In the genomic region with DNA sequence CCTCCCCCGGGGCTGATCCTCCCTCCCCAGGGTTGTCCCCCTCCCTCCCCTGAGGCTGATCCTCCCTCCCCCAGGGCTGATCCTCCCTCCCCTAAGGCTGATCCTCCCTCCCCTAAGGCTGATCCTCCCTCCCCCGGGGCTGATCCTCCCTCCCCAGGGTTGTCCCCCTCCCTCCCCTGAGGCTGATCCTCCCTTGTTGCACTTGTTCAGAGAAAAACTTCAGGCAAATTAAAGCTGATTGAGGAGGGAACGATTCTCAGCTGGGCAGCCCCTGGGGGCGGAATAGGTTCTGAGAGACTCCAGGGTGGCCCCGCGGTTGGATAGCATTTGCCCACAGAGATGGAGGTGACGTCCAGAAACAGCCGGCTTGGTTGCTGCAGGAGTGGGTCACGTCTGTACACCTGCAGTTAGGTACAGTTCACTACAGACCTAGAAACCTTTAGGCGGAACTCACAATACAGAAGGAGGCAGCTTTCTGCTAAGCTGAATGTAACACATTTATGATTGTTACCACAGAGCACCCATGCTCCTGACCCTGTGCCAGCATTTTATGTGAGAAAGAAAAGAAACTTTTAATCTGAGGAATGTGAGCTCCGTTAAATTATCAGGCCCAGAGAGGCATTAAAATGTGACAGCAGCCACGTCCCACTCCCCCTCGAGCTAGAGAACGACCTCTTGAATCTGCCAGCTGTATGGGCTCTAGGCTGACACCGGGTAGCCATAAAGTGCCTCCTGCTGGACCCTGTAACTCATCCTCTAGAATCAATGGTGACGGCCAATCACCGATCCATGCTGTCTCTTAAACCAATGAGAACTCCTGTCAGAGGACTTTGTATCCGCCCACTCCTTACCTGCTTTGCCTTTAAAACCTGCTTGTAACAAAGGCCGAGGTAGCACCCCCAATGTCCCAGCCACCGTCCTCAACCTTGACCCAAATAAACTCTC, we compare ENCODE assay signal across 21 cellular contexts.
A peak's percentile ranks its signal among the peaks of the same experiment; 100 is the strongest.
DNase-seq lines count a peak whose midpoint lies in the region; ATAC-seq and TF ChIP-seq lines count a peak whose summit lies in the region.
"Had no signal": no experiment of that assay in that cellular context is flagged by ENCODE, and none has a peak within 500 bp of the region (broad histone marks: within the 10 kb centered on the region; RNA-seq: fewer than 3 reads in every experiment).

No MANE protein-coding gene starts in this region.

- H3K27me3 ChIP-seq in vagina (no peaks in the 10 kb centered on the region), gastrocnemius medialis (peaks cover 52 to 76% (median 57%) of the 10 kb centered on the region in 3 donors)
- H3K27me3 ChIP-seq: cardiac muscle cell had no signal

- H3K27ac ChIP-seq in vagina: peak overlapping the region; percentile 75
- no peak overlapping the region for H3K27ac ChIP-seq in gastrocnemius medialis
- H3K27ac ChIP-seq: cardiac muscle cell, epithelial cell of prostate had no signal

- peaks cover 28% of the 10 kb centered on the region for H3K4me1 ChIP-seq in vagina
- no peaks in the 10 kb centered on the region for H3K4me1 ChIP-seq in gastrocnemius medialis
- H3K4me1 ChIP-seq: prostate gland had no signal

- peak overlapping the region in 1 of 2 donors; percentile 20 for H3K27ac Mint-ChIP-seq in stimulated activated naive CD8-positive, alpha-beta T cell treated with anti-CD3 and anti-CD28 coated beads, Interleukin-15, amount 100 ng/mL, for 72 hours
- H3K27ac Mint-ChIP-seq: CD4-positive, CD25-positive, alpha-beta regulatory T cell; mesothelial cell of epicardium had no signal

- TF ChIP-seq CTCF in fibroblast of villous mesenchyme (IDR thresholded peaks at IDR 0.05; ENCODE audit: insufficient read depth, low read depth, low read length) (no peak), vagina (IDR thresholded peaks at IDR 0.05) (no peak), gastrocnemius medialis (IDR thresholded peaks at IDR 0.05 in 4 of 5, conservative IDR thresholded peaks at IDR 0.05 in 1 of 5) (no peak)

- DNase-seq in stimulated activated naive CD8-positive, alpha-beta T cell treated with anti-CD3 and anti-CD28 coated beads, Interleukin-15, amount 100 ng/mL, for 72 hours: no peak
- no peak for DNase-seq in stimulated activated naive CD8-positive, alpha-beta T cell treated with anti-CD3 and anti-CD28 coated beads, Interleukin-15, Interleukin-2, amounts not matched to agents 100 U/mL and 50 U/mL, for 24 hours
- DNase-seq in NCI-H345 treated with DMSO at 0.1 percent for 48 hours (lab: John Stamatoyannopoulos, UW; ENCODE audit: unreplicated experiment): peak; percentile 77
- DNase-seq in fibroblast of villous mesenchyme (ENCODE audit: low read depth): peak; percentile 79
- no peak for DNase-seq in vagina (ENCODE audit: extremely low spot score in 2 of 2)
- no peak for DNase-seq in NCI-H2171 treated with DMSO at 0.1 percent for 48 hours (lab: John Stamatoyannopoulos, UW)
- DNase-seq in gastrocnemius medialis: no peak
- DNase-seq: ACHN; amniotic stem cell; CD4-positive, CD25-positive, alpha-beta regulatory T cell; foreskin melanocyte; Karpas-422; NCI-H226; stimulated activated CD4-positive, alpha-beta T cell treated with anti-CD3 and anti-CD28 coated beads, Interleukin-4, amount 100 ng/mL, for 4 hours had no signal

- peak; percentile 36 for ATAC-seq in stimulated activated naive CD8-positive, alpha-beta T cell treated with anti-CD3 and anti-CD28 coated beads, Interleukin-15, amount 100 ng/mL, for 72 hours
- ATAC-seq in stimulated activated naive CD8-positive, alpha-beta T cell treated with anti-CD3 and anti-CD28 coated beads, Interleukin-15, Interleukin-2, amounts not matched to agents 100 U/mL and 50 U/mL, for 24 hours: no peak
- ATAC-seq in gastrocnemius medialis (no peak), HG03457 (IDR thresholded peaks at IDR 0.05; ENCODE audit: unreplicated experiment) (no peak)
- ATAC-seq: left lobe of liver had no signal

- TF ChIP-seq POLR2A in vagina (IDR thresholded peaks at IDR 0.05) (no peak), gastrocnemius medialis (IDR thresholded peaks at IDR 0.05) (no peak)

- no peaks in the 10 kb centered on the region for H3K4me1 Mint-ChIP-seq in stimulated activated naive CD8-positive, alpha-beta T cell treated with anti-CD3 and anti-CD28 coated beads, Interleukin-15, amount 100 ng/mL, for 72 hours
- H3K4me1 Mint-ChIP-seq: CD4-positive, CD25-positive, alpha-beta regulatory T cell had no signal

- in situ Hi-C loops in gastrocnemius medialis (cut with MboI; ENCODE audit: low sequenced_read_pairs in 4 of 4): no loop called here

- no peak overlapping the region for H3K4me3 Mint-ChIP-seq in stimulated activated naive CD8-positive, alpha-beta T cell treated with anti-CD3 and anti-CD28 coated beads, Interleukin-15, amount 100 ng/mL, for 72 hours
- H3K4me3 Mint-ChIP-seq: CD4-positive, CD25-positive, alpha-beta regulatory T cell; mesothelial cell of epicardium had no signal

- H3K4me3 ChIP-seq in fibroblast of villous mesenchyme (ENCODE audit: low read depth, low read length) (no peak overlapping the region), vagina (no peak overlapping the region), gastrocnemius medialis (no peak overlapping the region)
- H3K4me3 ChIP-seq: cardiac muscle cell, prostate gland, smooth muscle cell had no signal

- intact Hi-C loops in vagina (cut with DNase I): no loop called here
- intact Hi-C loops in gastrocnemius medialis (cut with DNase I; ENCODE audit: low total_unique reads): no loop called here

- H3K9me3 ChIP-seq in vagina (no peaks in the 10 kb centered on the region), gastrocnemius medialis (no peaks in the 10 kb centered on the region)
- H3K9me3 ChIP-seq: prostate gland had no signal

- H3K27me3 Mint-ChIP-seq in stimulated activated naive CD8-positive, alpha-beta T cell treated with anti-CD3 and anti-CD28 coated beads, Interleukin-15, amount 100 ng/mL, for 72 hours: peaks cover 44% of the 10 kb centered on the region

- no peaks in the 10 kb centered on the region for H3K9me3 Mint-ChIP-seq in stimulated activated naive CD8-positive, alpha-beta T cell treated with anti-CD3 and anti-CD28 coated beads, Interleukin-15, amount 100 ng/mL, for 72 hours
- H3K9me3 Mint-ChIP-seq: CD4-positive, CD25-positive, alpha-beta regulatory T cell; mesothelial cell of epicardium had no signal

- H3K36me3 ChIP-seq in vagina (no peaks in the 10 kb centered on the region), gastrocnemius medialis (no peaks in the 10 kb centered on the region)
- H3K36me3 ChIP-seq: cardiac muscle cell, prostate gland had no signal

Comparison
In these comparisons a context has a peak if more than half of its experiments do, and no peak if none do; other contexts are left out.
1. DNase-seq: peak in NCI-H345 treated with DMSO at 0.1 percent for 48 hours (single experiment) and fibroblast of villous mesenchyme (single experiment); none in stimulated activated naive CD8-positive, alpha-beta T cell treated with anti-CD3 and anti-CD28 coated beads, Interleukin-15, amount 100 ng/mL, for 72 hours (0 of 2), stimulated activated naive CD8-positive, alpha-beta T cell treated with anti-CD3 and anti-CD28 coated beads, Interleukin-15, Interleukin-2, amounts not matched to agents 100 U/mL and 50 U/mL, for 24 hours (single experiment), vagina (0 of 2), NCI-H2171 treated with DMSO at 0.1 percent for 48 hours (single experiment) and gastrocnemius medialis (0 of 2).